7 cellular contexts compared by ENCODE assay signal in genomic region chr12:107684990-107685359, GRCh38. TPM values are rescaled to one million over a fixed set of nuclear protein-coding genes. Genes with fewer than 3 reads are reported as not detected.
A peak's percentile ranks its signal among the peaks of the same experiment; 100 is the strongest.
DNase-seq lines count a peak whose midpoint lies in the region; ATAC-seq and TF ChIP-seq lines count a peak whose summit lies in the region.

No MANE protein-coding gene starts in this region.

- H3K4me1 ChIP-seq in right atrium auricular region, result peaks cover 0 to 20% of the 10 kb centered on the region in 2 donors
- H3K4me1 ChIP-seq in sigmoid colon, result peaks cover 0 to 26% (median 18%) of the 10 kb centered on the region in 4 donors

- no peaks in the 10 kb centered on the region for H3K27me3 ChIP-seq in right atrium auricular region
- peaks cover 0 to 5% (median 0%) of the 10 kb centered on the region in 3 donors for H3K27me3 ChIP-seq in sigmoid colon

- peak overlapping the region; percentile 90 for H3K4me3 Mint-ChIP-seq in activated T-cell treated with anti-CD3 and anti-CD28 coated beads, Interleukin-2, amount 50 U/mL, for 4 hours

- H3K27ac ChIP-seq in right atrium auricular region (peak overlapping the region in 1 of 2 donors; percentile 76), sigmoid colon (peak overlapping the region; percentile 72 to 81 (median 78))

- TF ChIP-seq EP300 in sigmoid colon (IDR thresholded peaks at IDR 0.05), result no peak

- 3 to 7% methylated on average over 9 of the region's 9 CpGs for WGBS in sigmoid colon, 2 donors

- intact Hi-C loops in sigmoid colon (cut with DNase I), result loop anchor here (2.0 to 10.0 kb wide), 2 partner anchors 76 to 830 kb away; partner anchors contain the start of genes FICD and PRDM4

- DNase-seq in NCI-H2227 treated with DMSO at 0.1 percent for 48 hours (lab: John Stamatoyannopoulos, UW) (peak; percentile 66), right atrium auricular region (ENCODE audit: low spot score) (no peak), sigmoid colon (no peak)
- DNase-seq in activated T-cell treated with anti-CD3 and anti-CD28 coated beads, Interleukin-2, amount 50 U/mL, for 4 hours, result peak; percentile 20

- H3K4me1 Mint-ChIP-seq in activated T-cell treated with anti-CD3 and anti-CD28 coated beads, Interleukin-2, amount 50 U/mL, for 4 hours (ENCODE audit: low read depth), result peaks cover 30% of the 10 kb centered on the region

- H3K9me3 ChIP-seq in right atrium auricular region (no peaks in the 10 kb centered on the region), sigmoid colon (no peaks in the 10 kb centered on the region)

- no peak for TF ChIP-seq POLR2A in sigmoid colon (IDR thresholded peaks at IDR 0.05)

- no peak for TF ChIP-seq CTCF in GM12875 (IDR thresholded peaks at IDR 0.05; ENCODE audit: borderline replicate concordance, insufficient read depth, low read depth, low read length)
- no peak for TF ChIP-seq CTCF in right atrium auricular region (IDR thresholded peaks at IDR 0.05)
- no peak for TF ChIP-seq CTCF in sigmoid colon (IDR thresholded peaks at IDR 0.05)

- H3K27me3 Mint-ChIP-seq in activated T-cell treated with anti-CD3 and anti-CD28 coated beads, Interleukin-2, amount 50 U/mL, for 4 hours (ENCODE audit: low read depth), result no peaks in the 10 kb centered on the region

- no peaks in the 10 kb centered on the region for H3K9me3 Mint-ChIP-seq in activated T-cell treated with anti-CD3 and anti-CD28 coated beads, Interleukin-2, amount 50 U/mL, for 4 hours

- peaks cover 17% of the 10 kb centered on the region for H3K36me3 ChIP-seq in right atrium auricular region
- peaks cover 7 to 18% (median 13%) of the 10 kb centered on the region in 4 donors for H3K36me3 ChIP-seq in sigmoid colon

- ATAC-seq in activated T-cell treated with anti-CD3 and anti-CD28 coated beads, Interleukin-2, amount 50 U/mL, for 4 hours, result no peak
- no peak for ATAC-seq in HG02938 (IDR thresholded peaks at IDR 0.05; ENCODE audit: unreplicated experiment)
- no peak for ATAC-seq in GM19324 (IDR thresholded peaks at IDR 0.05; ENCODE audit: low FRiP score, unreplicated experiment)

- peaks cover 17% of the 10 kb centered on the region for H3K36me3 Mint-ChIP-seq in activated T-cell treated with anti-CD3 and anti-CD28 coated beads, Interleukin-2, amount 50 U/mL, for 4 hours (ENCODE audit: insufficient read depth)

- H3K4me3 ChIP-seq in GM12875 (ENCODE audit: low read depth, low read length) (peak overlapping the region; percentile 73), right atrium auricular region (peak overlapping the region; percentile 83 to 96), sigmoid colon (peak overlapping the region; percentile 66 to 95 (median 80))

RNA-seq across cellular contexts. Expression of gene PWP1, which starts 0.6 kb away (rescaled TPM):
- total RNA-seq in activated T-cell treated with anti-CD3 and anti-CD28 coated beads, Interleukin-2, amount 50 U/mL, for 4 hours, result 100 to 1,000 TPM in 1 of 3 donors, 10 to 100 TPM in 2; 79.4 to 106 (median 97.3) TPM
- total RNA-seq in right atrium auricular region (10 to 100 TPM; 22.2 to 49.1 TPM), sigmoid colon (10 to 100 TPM; 49.9 to 98.3 (median 75.8) TPM)
- 10 to 100 TPM; 15.3 to 31.8 (median 22.8) TPM for polyA plus RNA-seq in sigmoid colon

Comparison
In these comparisons a context has a peak if more than half of its experiments do, and no peak if none do; other contexts are left out.
1. DNase-seq: peak in NCI-H2227 treated with DMSO at 0.1 percent for 48 hours (single experiment) and activated T-cell treated with anti-CD3 and anti-CD28 coated beads, Interleukin-2, amount 50 U/mL, for 4 hours (single experiment); none in right atrium auricular region (single experiment) and sigmoid colon (single experiment).
2. Peak in every context shown above with its lines, with median percentiles within 50 percentile points of each other: H3K4me3 ChIP-seq.